Comparison of ENCODE assay signal across 9 cellular contexts in genomic region chr18:2627821-2628276, GRCh38. TPM values are rescaled to one million over a fixed set of nuclear protein-coding genes. Genes with fewer than 3 reads are reported as not detected.
DNase-seq lines count a peak whose midpoint lies in the region; ATAC-seq and TF ChIP-seq lines count a peak whose summit lies in the region.
"Had no signal": no experiment of that assay in that cellular context is flagged by ENCODE, and none has a peak within 500 bp of the region (broad histone marks: within the 10 kb centered on the region; RNA-seq: fewer than 3 reads in every experiment).

No MANE protein-coding gene starts in this region.

- H3K27ac Mint-ChIP-seq in CD4-positive, alpha-beta memory T cell: peak overlapping the region in 1 of 7 donors; percentile 30

- H3K4me3 Mint-ChIP-seq in CD4-positive, alpha-beta memory T cell: peak overlapping the region in 1 of 8 donors; percentile 14

- intact Hi-C loops in mammary epithelial cell (cut with micrococcal nuclease): no loop called here
- intact Hi-C loops in CD4-positive, alpha-beta memory T cell (cut with micrococcal nuclease): no loop called here

- POLR2A ChIA-PET in CD4-positive, alpha-beta memory T cell (lab: Charles Lee; ENCODE audit: partially characterized antibody): interaction anchor here (1.6 to 3.0 kb wide), 2 partner anchors 9 to 28 kb away, joined by 9 to 30 read pairs; partner anchors contain the start of gene SMCHD1

- H3K4me3 ChIP-seq in NB4 (ENCODE audit: low read depth, low read length): no peak overlapping the region
- H3K4me3 ChIP-seq in mammary epithelial cell (replicated peaks in 1 of 3; ENCODE audit: insufficient read depth in 1 of 3, low read depth in 2 of 3, low read length in 3 of 3): no peak overlapping the region
- no peak overlapping the region for H3K4me3 ChIP-seq in CD4-positive, alpha-beta memory T cell (ENCODE audit: low read length in 2 of 2)

- no peaks in the 10 kb centered on the region for H3K27me3 Mint-ChIP-seq in CD4-positive, alpha-beta memory T cell

- H3K36me3 ChIP-seq in mammary epithelial cell (ENCODE audit: insufficient read depth, low read length): no peaks in the 10 kb centered on the region
- no peaks in the 10 kb centered on the region for H3K36me3 ChIP-seq in CD4-positive, alpha-beta memory T cell (ENCODE audit: insufficient read depth, low read length)

- in situ Hi-C loops in mammary epithelial cell (cut with MboI; ENCODE audit: low sequenced_read_pairs in 2 of 2): no loop called here

- TF ChIP-seq POLR2A in NB4 (IDR thresholded peaks at IDR 0.05; ENCODE audit: extremely low read depth, insufficient read length): no peak

- no peaks in the 10 kb centered on the region for H3K4me1 ChIP-seq in mammary epithelial cell (ENCODE audit: insufficient read depth, low read length)
- peaks cover 10% of the 10 kb centered on the region for H3K4me1 ChIP-seq in CD4-positive, alpha-beta memory T cell (ENCODE audit: insufficient read depth, low read length)

- no peaks in the 10 kb centered on the region for H3K79me2 ChIP-seq in mammary epithelial cell (ENCODE audit: insufficient read depth, low read length)

- no peaks in the 10 kb centered on the region for H3K27me3 ChIP-seq in mammary epithelial cell (ENCODE audit: insufficient read depth, low read length)
- H3K27me3 ChIP-seq in CD4-positive, alpha-beta memory T cell (ENCODE audit: insufficient read depth, low read length): no peaks in the 10 kb centered on the region

- BruUV-seq in mammary epithelial cell (replicated peaks; lab: Mats Ljungman, UMichigan): no TSS peak

- DNase-seq in stimulated activated naive CD4-positive, alpha-beta T cell treated with Interleukin-2 at 50 U/mL for 16 hours (lab: John Stamatoyannopoulos, UW): peak; percentile 27
- DNase-seq in stimulated activated naive CD4-positive, alpha-beta T cell (lab: John Stamatoyannopoulos, UW): no peak
- DNase-seq in NB4 (ENCODE audit: low read depth): peak; percentile 47
- DNase-seq in mammary epithelial cell: peak; percentile 79
- no peak for DNase-seq in NCI-H774 (lab: John Stamatoyannopoulos, UW)
- no peak for DNase-seq in mesenteric fat pad (ENCODE audit: low spot score)
- DNase-seq in CD4-positive, alpha-beta memory T cell: no peak
- no peak for DNase-seq in left lobe of liver (ENCODE audit: low spot score)
- DNase-seq: NCI-H1694 had no signal

- dilution Hi-C loops in mammary epithelial cell (cut with HindIII; ENCODE audit: low sequenced_read_pairs): no loop called here

- H3K9me3 Mint-ChIP-seq in CD4-positive, alpha-beta memory T cell: peaks cover 0 to 5% (median 0%) of the 10 kb centered on the region in 8 donors

- H3K27ac ChIP-seq in mammary epithelial cell (ENCODE audit: insufficient read depth, low read depth, low read length): no peak overlapping the region
- no peak overlapping the region for H3K27ac ChIP-seq in CD4-positive, alpha-beta memory T cell (ENCODE audit: low read depth, low read length)

- H3K9me3 ChIP-seq in mammary epithelial cell (replicated peaks; ENCODE audit: insufficient read depth, low read length): no peaks in the 10 kb centered on the region
- no peaks in the 10 kb centered on the region for H3K9me3 ChIP-seq in CD4-positive, alpha-beta memory T cell (ENCODE audit: control insufficient read depth in 1 of 2, low read length in 2 of 2)

- peaks cover 0 to 5% of the 10 kb centered on the region in 2 donors for H3K36me3 Mint-ChIP-seq in CD4-positive, alpha-beta memory T cell

- H3K4me1 Mint-ChIP-seq in CD4-positive, alpha-beta memory T cell: peaks cover 14 to 29% (median 25%) of the 10 kb centered on the region in 4 donors

- no peaks in the 10 kb centered on the region for H4K20me1 ChIP-seq in mammary epithelial cell (ENCODE audit: insufficient read depth, low read length)

- no peak overlapping the region for H2AFZ ChIP-seq in mammary epithelial cell (ENCODE audit: low read depth, low read length)

- H3K4me2 ChIP-seq in mammary epithelial cell (ENCODE audit: insufficient read depth, low read depth, low read length): no peak overlapping the region

- WGBS in mammary epithelial cell (ENCODE audit: low coverage, missing lambda C conversion rate): 100% methylated on average over 1 of the region's 1 CpG

- no peak for TF ChIP-seq CTCF in NB4 (IDR thresholded peaks at IDR 0.05; ENCODE audit: low read depth, low read length)
- TF ChIP-seq CTCF in mammary epithelial cell (conservative IDR thresholded peaks at IDR 0.05 in 1 of 2, IDR thresholded peaks at IDR 0.05 in 1 of 2; ENCODE audit: extremely low read depth in 1 of 2, insufficient read depth in 1 of 2, low read depth in 1 of 2, low read length in 2 of 2): no peak

- no peak overlapping the region for H3K9ac ChIP-seq in mammary epithelial cell (ENCODE audit: insufficient read depth, low read length)

- CTCF ChIA-PET in mammary epithelial cell (lab: Charles Lee; ENCODE audit: low non-redundant PET): no interaction called here
- CTCF ChIA-PET in CD4-positive, alpha-beta memory T cell (lab: Charles Lee; ENCODE audit: partially characterized antibody): interaction anchor here (1.1 to 3.9 kb wide), 3 partner anchors 9 to 34 kb away, joined by 4 to 18 read pairs (median 4); no protein-coding TSS in a partner anchor

- no peak for ATAC-seq in left lobe of liver

RNA-seq across cellular contexts. Expression of gene SMCHD1, which starts 27.7 kb away (rescaled TPM):
- total RNA-seq in mammary epithelial cell: 10 to 100 TPM; 44.4 to 56.8 TPM
- 9.0 TPM for polyA plus RNA-seq in mammary epithelial cell
- polyA minus RNA-seq in mammary epithelial cell: 18.8 TPM
- 52.3 TPM for total RNA-seq in mesenteric fat pad
- total RNA-seq in CD4-positive, alpha-beta memory T cell: 100 to 1,000 TPM; 268 to 288 TPM
- 10 to 100 TPM; 22.1 to 60.9 TPM for polyA plus RNA-seq in CD4-positive, alpha-beta memory T cell
- 15.2 TPM for total RNA-seq in left lobe of liver

RNA-seq across cellular contexts. Expression of gene NDC80, which starts 56.5 kb away (rescaled TPM):
- 10 to 100 TPM in 1 of 2 donors, 1 to 10 TPM in 1; 1.7 to 29.8 TPM for total RNA-seq in mammary epithelial cell
- polyA plus RNA-seq in mammary epithelial cell: 16.9 TPM
- 5.4 TPM for polyA minus RNA-seq in mammary epithelial cell
- total RNA-seq in mesenteric fat pad: 0.29 TPM
- 1 to 10 TPM; 3.8 to 6.2 TPM for total RNA-seq in CD4-positive, alpha-beta memory T cell
- 1 to 10 TPM; 2.1 to 6.4 TPM for polyA plus RNA-seq in CD4-positive, alpha-beta memory T cell
- total RNA-seq in left lobe of liver: 0.18 TPM

RNA-seq across cellular contexts. Expression of gene METTL4, which starts 56.5 kb away (rescaled TPM):
- total RNA-seq in mammary epithelial cell (10 to 100 TPM in 1 of 2 donors, 1 to 10 TPM in 1; 8.2 to 14.5 TPM), mesenteric fat pad (6.9 TPM), left lobe of liver (2.0 TPM)
- polyA plus RNA-seq in mammary epithelial cell: 6.1 TPM
- 2.6 TPM for polyA minus RNA-seq in mammary epithelial cell
- total RNA-seq in CD4-positive, alpha-beta memory T cell: 10 to 100 TPM; 25.8 to 29.3 TPM
- 10 to 100 TPM; 15.7 to 16.4 TPM for polyA plus RNA-seq in CD4-positive, alpha-beta memory T cell

Comparison
In these comparisons a context has a peak if more than half of its experiments do, and no peak if none do; other contexts are left out.
1. DNase-seq: peak in stimulated activated naive CD4-positive, alpha-beta T cell treated with Interleukin-2 at 50 U/mL for 16 hours (single experiment), NB4 (single experiment) and mammary epithelial cell (single experiment); none in stimulated activated naive CD4-positive, alpha-beta T cell (0 of 6), NCI-H774 (single experiment), mesenteric fat pad (single experiment), CD4-positive, alpha-beta memory T cell (0 of 5) and left lobe of liver (single experiment).